ENCODE assay signal across 15 cellular contexts in genomic region chr2:68911714-68912510, GRCh38. TPM values are rescaled to one million over a fixed set of nuclear protein-coding genes. Genes with fewer than 3 reads are reported as not detected.
"Had no signal": no experiment of that assay in that cellular context is flagged by ENCODE, and none has a peak within 500 bp of the region (broad histone marks: within the 10 kb centered on the region; RNA-seq: fewer than 3 reads in every experiment).

No MANE protein-coding gene starts in this region.

- H3K27ac ChIP-seq: breast epithelium, sigmoid colon, testis, upper lobe of right lung had no signal

- H3K27me3 ChIP-seq: breast epithelium, sigmoid colon, testis, upper lobe of right lung had no signal

- H3K9me3 ChIP-seq: breast epithelium, sigmoid colon, testis, upper lobe of right lung had no signal

- H3K36me3 Mint-ChIP-seq: activated naive CD8-positive, alpha-beta T cell treated with anti-CD3 and anti-CD28 coated beads for 36 hours had no signal

- H3K9me3 Mint-ChIP-seq: activated naive CD8-positive, alpha-beta T cell treated with anti-CD3 and anti-CD28 coated beads for 36 hours; stimulated activated naive CD8-positive, alpha-beta T cell treated with anti-CD3 and anti-CD28 coated beads, Interleukin-15, amount 100 ng/mL, for 72 hours had no signal

- H3K27me3 Mint-ChIP-seq: activated naive CD8-positive, alpha-beta T cell treated with anti-CD3 and anti-CD28 coated beads for 36 hours; stimulated activated naive CD8-positive, alpha-beta T cell treated with anti-CD3 and anti-CD28 coated beads, Interleukin-15, amount 100 ng/mL, for 72 hours had no signal

- H3K27ac Mint-ChIP-seq: activated naive CD8-positive, alpha-beta T cell treated with anti-CD3 and anti-CD28 coated beads for 36 hours; stimulated activated naive CD8-positive, alpha-beta T cell treated with anti-CD3 and anti-CD28 coated beads, Interleukin-15, amount 100 ng/mL, for 72 hours had no signal

- DNase-seq: activated CD8-positive, alpha-beta memory T cell treated with anti-CD3 and anti-CD28 coated beads for 24 hours; activated naive CD8-positive, alpha-beta T cell treated with anti-CD3 and anti-CD28 coated beads for 36 hours; aorta; dermis blood vessel endothelial cell; erythroblast; hippocampal formation; kidney glomerular epithelial cell; sigmoid colon; stimulated activated CD4-positive, alpha-beta T cell treated with anti-CD3 and anti-CD28 coated beads, Interleukin-4, amount 100 ng/mL, for 1 hour; testis; upper lobe of right lung had no signal

- H3K4me3 ChIP-seq: breast epithelium, sigmoid colon, testis, upper lobe of right lung had no signal

- H3K4me3 Mint-ChIP-seq: activated naive CD8-positive, alpha-beta T cell treated with anti-CD3 and anti-CD28 coated beads for 36 hours; stimulated activated naive CD8-positive, alpha-beta T cell treated with anti-CD3 and anti-CD28 coated beads, Interleukin-15, amount 100 ng/mL, for 72 hours had no signal

- H3K36me3 ChIP-seq: breast epithelium, sigmoid colon, upper lobe of right lung had no signal

RNA-seq across cellular contexts. Expression of gene BMP10, which starts 40.7 kb away (rescaled TPM):
- polyA plus RNA-seq: aorta, neural cell, sigmoid colon had no signal

RNA-seq across cellular contexts. Expression of gene GKN2, which starts 40.8 kb away (rescaled TPM):
- polyA plus RNA-seq: liver, neural cell had no signal
